In genomic region chrX:153470411-153471363, GRCh38 we compare ENCODE assay signal across 8 cellular contexts.
DNase-seq lines count a peak whose midpoint lies in the region; ATAC-seq and TF ChIP-seq lines count a peak whose summit lies in the region.

HAUS7 (minus strand) TSS chrX:153470576; CDS start chrX:153470557, 19 bp downstream.

- ATAC-seq in GM19025 (IDR thresholded peaks at IDR 0.05; ENCODE audit: low read depth, unreplicated experiment) (peak; percentile 86), HG03280 (IDR thresholded peaks at IDR 0.05; ENCODE audit: unreplicated experiment) (peak; percentile 76)

- TF ChIP-seq CTCF in AG10803 (conservative IDR thresholded peaks at IDR 0.05; ENCODE audit: low read length), result peak; percentile 69

- peak within 1 kb of the TSS; percentile 24 for H3K27ac ChIP-seq in caudate nucleus (ENCODE audit: low read depth, low read length)

- peak within 1 kb of the TSS; percentile 59 for H3K4me3 ChIP-seq in AG10803 (ENCODE audit: low read length)

- peak; percentile 88 for DNase-seq in AG10803 (ENCODE audit: low read depth)
- DNase-seq in NCI-H345 (lab: John Stamatoyannopoulos, UW), result peak; percentile 90
- DNase-seq in activated CD4-positive, CD25-positive, alpha-beta regulatory T cell (lab: John Stamatoyannopoulos, UW), result peak; percentile 82 to 95 (median 86)
- DNase-seq in caudate nucleus (lab: John Stamatoyannopoulos, UW), result peak; percentile 25 to 98 (median 88)
- peak; percentile 96 for DNase-seq in islet precursor cell
- DNase-seq in stimulated activated CD4-positive, alpha-beta T cell treated with anti-CD3 and anti-CD28 coated beads, Interleukin-12 subunit alpha, Interleukin-12 subunit beta, amount 100 ng/mL, for 4 hours, result peak; percentile 85

Comparison
In these comparisons a context has a peak if more than half of its experiments do, and no peak if none do; other contexts are left out.
1. Peak in every context shown above with its lines: DNase-seq, ATAC-seq, H3K4me3 ChIP-seq and H3K27ac ChIP-seq.